Comparison of ENCODE assay signal across 16 cellular contexts in genomic region chr11:12818333-12819015, GRCh38.
A peak's percentile ranks its signal among the peaks of the same experiment; 100 is the strongest.
DNase-seq lines count a peak whose midpoint lies in the region; ATAC-seq and TF ChIP-seq lines count a peak whose summit lies in the region.
"Had no signal": no experiment of that assay in that cellular context is flagged by ENCODE, and none has a peak within 500 bp of the region (broad histone marks: within the 10 kb centered on the region; RNA-seq: fewer than 3 reads in every experiment).

No MANE protein-coding gene starts in this region.

- H3K27ac ChIP-seq in AG04450 (ENCODE audit: low read depth, low read length) (peak overlapping the region; percentile 57), ascending aorta (peak overlapping the region; percentile 7 to 11), coronary artery (peak overlapping the region in 1 of 2 donors; percentile 59)
- H3K27ac ChIP-seq: prostate gland had no signal

- no peaks in the 10 kb centered on the region for H3K9me3 ChIP-seq in AG04450 (ENCODE audit: control insufficient read depth, insufficient read depth, low read length)
- H3K9me3 ChIP-seq in ascending aorta, result no peaks in the 10 kb centered on the region
- H3K9me3 ChIP-seq: HAP-1, MG63, prostate gland had no signal

- H3K4me1 ChIP-seq in ascending aorta, result peaks cover 0 to 13% of the 10 kb centered on the region in 2 donors

- intact Hi-C loops in ascending aorta (cut with DNase I), result no loop called here

- DNase-seq in AG04450 (ENCODE audit: low read depth, low spot score), result no peak
- peak; percentile 93 for DNase-seq in HT1080 (ENCODE audit: low read depth)
- no peak for DNase-seq in ascending aorta (ENCODE audit: low spot score in 2 of 2)
- peak; percentile 95 for DNase-seq in iris pigment epithelial cell (ENCODE audit: low read depth)
- no peak for DNase-seq in coronary artery (ENCODE audit: low spot score)
- no peak for DNase-seq in ecto neural progenitor cell (ENCODE audit: low spot score)
- DNase-seq in T-helper 9 cell, result no peak
- DNase-seq: activated CD4-positive, alpha-beta T cell treated with anti-CD3 and anti-CD28 coated beads, Interleukin-2, amount 50 U/mL, for 4 hours; activated gamma-delta T cell; CD4-positive, CD25-positive, alpha-beta regulatory T cell; hippocampal formation; NCI-H446 had no signal

- H3K4me3 ChIP-seq in AG04450 (ENCODE audit: low read depth, low read length) (no peak overlapping the region), ascending aorta (no peak overlapping the region), coronary artery (no peak overlapping the region)
- H3K4me3 ChIP-seq: HAP-1, MG63, prostate gland had no signal

- POLR2A ChIA-PET in AG04450 (lab: Yijun Ruan, JAX), result interaction anchor here (0.5 to 0.7 kb wide), 3 partner anchors 82 to 420 kb away, joined by 4 to 7 read pairs (median 6); no protein-coding TSS in a partner anchor

- no peaks in the 10 kb centered on the region for H3K36me3 ChIP-seq in ascending aorta
- H3K36me3 ChIP-seq: MG63, prostate gland had no signal

- TF ChIP-seq CTCF in AG04450 (IDR thresholded peaks at IDR 0.05; ENCODE audit: low read depth, low read length), result no peak
- TF ChIP-seq CTCF in ascending aorta (IDR thresholded peaks at IDR 0.05), result no peak
- no peak for TF ChIP-seq CTCF in coronary artery (IDR thresholded peaks at IDR 0.05)

- H3K27me3 ChIP-seq in AG04450 (ENCODE audit: control insufficient read depth, insufficient read depth, low read length) (no peaks in the 10 kb centered on the region), ascending aorta (no peaks in the 10 kb centered on the region)
- H3K27me3 ChIP-seq: MG63 had no signal

- CTCF ChIA-PET in AG04450 (lab: Charles Lee), result no interaction called here

- ATAC-seq in GM18870 (IDR thresholded peaks at IDR 0.05; ENCODE audit: unreplicated experiment), result no peak

Comparison
In these comparisons a context has a peak if more than half of its experiments do, and no peak if none do; other contexts are left out.
1. DNase-seq: peak in HT1080 (single experiment) and iris pigment epithelial cell (single experiment); none in AG04450 (single experiment), ascending aorta (0 of 2), coronary artery (single experiment), ecto neural progenitor cell (single experiment) and T-helper 9 cell (single experiment).